ENCODE assay signal across 25 cellular contexts in genomic region chr19:32266453-32266852, GRCh38.
A peak's percentile ranks its signal among the peaks of the same experiment; 100 is the strongest.
DNase-seq lines count a peak whose midpoint lies in the region; ATAC-seq, FAIRE-seq and TF ChIP-seq lines count a peak whose summit lies in the region.
"Had no signal": no experiment of that assay in that cellular context is flagged by ENCODE, and none has a peak within 500 bp of the region (broad histone marks: within the 10 kb centered on the region; RNA-seq: fewer than 3 reads in every experiment).

No MANE protein-coding gene starts in this region.

- H3K27ac ChIP-seq in SK-N-SH (ENCODE audit: low read depth in 2 of 2, low read length in 1 of 2) (no peak overlapping the region), astrocyte (ENCODE audit: low read depth, low read length) (no peak overlapping the region), neuronal stem cell (replicated peaks; ENCODE audit: low read length) (no peak overlapping the region)
- H3K27ac ChIP-seq: 22Rv1, C4-2B, GM23248 had no signal

- no peak overlapping the region for H2BK5ac ChIP-seq in neuronal stem cell (ENCODE audit: low read length)

- H3K4me1 ChIP-seq in SK-N-SH (ENCODE audit: control insufficient read depth in 1 of 2, insufficient read depth in 2 of 2, low read depth in 1 of 2, low read length in 1 of 2) (peaks cover 0 to 3% of the 10 kb centered on the region in 2 experiments; a peak in 1 of 4 replicates), astrocyte (ENCODE audit: insufficient read depth, low read length) (no peaks in the 10 kb centered on the region), neuronal stem cell (ENCODE audit: control insufficient read depth in 2 of 2, insufficient read depth in 1 of 2, low read depth in 1 of 2, low read length in 2 of 2) (peaks cover 0 to 8% of the 10 kb centered on the region in 2 donors)
- H3K4me1 ChIP-seq: BE2C, Caco-2 had no signal

- 11% methylated on average over 5 of the region's 5 CpGs for WGBS in SK-N-SH (ENCODE audit: low lambda C conversion rate)
- no CpG with 5 or more reads among the region's 5 CpGs for WGBS in neuronal stem cell (ENCODE audit: extremely low coverage in 2 of 2, insufficient read length in 2 of 2, insufficient replicate concordance in 1 of 2), 2 donors

- TF ChIP-seq CTCF in SK-N-SH (IDR thresholded peaks at IDR 0.05) (no peak), astrocyte (IDR thresholded peaks at IDR 0.05; ENCODE audit: insufficient read depth, low read depth, low read length) (no peak)

- TF ChIP-seq EP300 in SK-N-SH (IDR thresholded peaks at IDR 0.05; ENCODE audit: borderline replicate concordance in 1 of 2, low read depth in 1 of 2, low read length in 1 of 2): no peak

- no peaks in the 10 kb centered on the region for H3K27me3 ChIP-seq in SK-N-SH (ENCODE audit: insufficient read depth)
- no peaks in the 10 kb centered on the region for H3K27me3 ChIP-seq in astrocyte (ENCODE audit: insufficient read depth, low read length)
- H3K27me3 ChIP-seq in neuronal stem cell (ENCODE audit: control insufficient read depth in 3 of 3, insufficient read depth in 3 of 3, low read depth in 1 of 3, low read length in 3 of 3): no peaks in the 10 kb centered on the region

- no peak overlapping the region for H2AFZ ChIP-seq in SK-N-SH (ENCODE audit: low read depth)
- H2AFZ ChIP-seq in astrocyte (ENCODE audit: low read depth, low read length): peak overlapping the region; percentile 1
- H2AFZ ChIP-seq in neuronal stem cell (ENCODE audit: low read length): peak overlapping the region; percentile 31
- H2AFZ ChIP-seq: GM23248 had no signal

- no peak overlapping the region for H3K23ac ChIP-seq in neuronal stem cell (ENCODE audit: low read depth, low read length, poor library complexity)

- H3K4me2 ChIP-seq in SK-N-SH (no peak overlapping the region), astrocyte (ENCODE audit: low read length) (no peak overlapping the region), neuronal stem cell (ENCODE audit: insufficient read depth, low read length, poor library complexity, severe bottlenecking) (no peak overlapping the region)

- FAIRE-seq in astrocyte (lab: Jason Lieb, UNC): no peak
- FAIRE-seq: A204.1, G401.6, GM12892, H54 had no signal

- DNase-seq in SK-N-SH: peak; percentile 71
- peak; percentile 40 for DNase-seq in MV-4-11 (lab: John Stamatoyannopoulos, UW)
- DNase-seq in astrocyte (ENCODE audit: low read depth): no peak
- no peak for DNase-seq in neuronal stem cell (ENCODE audit: low spot score)
- DNase-seq in NCI-H1092 (lab: John Stamatoyannopoulos, UW): no peak
- DNase-seq in activated gamma-delta T cell (lab: John Stamatoyannopoulos, UW): no peak
- DNase-seq: ACHN; AML-193; BE2C; Caco-2; CD4-positive, CD25-positive, alpha-beta regulatory T cell; CD8-positive, alpha-beta T cell; DMS153; DND-41; GM23248; HFFc6 had no signal

- no peak overlapping the region for H2BK120ac ChIP-seq in neuronal stem cell (ENCODE audit: low read depth, low read length)

- ATAC-seq in SK-N-SH treated with all-trans-retinoic acid at 6 μM for 48 hours (no peak), HG03159 (IDR thresholded peaks at IDR 0.05; ENCODE audit: unreplicated experiment) (no peak)
- ATAC-seq: CD8-positive, alpha-beta T cell had no signal

- no peaks in the 10 kb centered on the region for H3K9me3 Mint-ChIP-seq in astrocyte (ENCODE audit: unreplicated experiment)
- H3K9me3 Mint-ChIP-seq: CD8-positive, alpha-beta T cell had no signal

- CTCF ChIA-PET in SK-N-SH (lab: Yijun Ruan, JAX): interaction anchor here (1.9 kb wide), 1 partner anchor 42 kb away, joined by 5 read pairs; no protein-coding TSS in a partner anchor

- H3K9me2 ChIP-seq in SK-N-SH: no peaks in the 10 kb centered on the region

- no peak overlapping the region for H3K27ac Mint-ChIP-seq in astrocyte (ENCODE audit: unreplicated experiment)
- H3K27ac Mint-ChIP-seq: CD4-positive, CD25-positive, alpha-beta regulatory T cell; CD8-positive, alpha-beta T cell; HFFc6 had no signal

- H3K9ac ChIP-seq in SK-N-SH: no peak overlapping the region
- no peak overlapping the region for H3K9ac ChIP-seq in astrocyte (ENCODE audit: low read length)
- no peak overlapping the region for H3K9ac ChIP-seq in neuronal stem cell (ENCODE audit: low read depth, low read length, poor library complexity)
- H3K9ac ChIP-seq: GM23248 had no signal

- no peaks in the 10 kb centered on the region for H3F3A ChIP-seq in SK-N-SH (replicated peaks; ENCODE audit: insufficient read depth)

- H3K9me3 ChIP-seq in SK-N-SH (no peaks in the 10 kb centered on the region), astrocyte (ENCODE audit: insufficient read depth, low read depth, low read length) (no peaks in the 10 kb centered on the region), neuronal stem cell (replicated peaks in 1 of 2; ENCODE audit: control insufficient read depth in 2 of 2, insufficient read depth in 1 of 2, low read depth in 1 of 2, low read length in 2 of 2) (no peaks in the 10 kb centered on the region)
- H3K9me3 ChIP-seq: BE2C, Caco-2, HAP-1 had no signal

- POLR2A ChIA-PET in SK-N-SH (lab: Yijun Ruan, JAX): no interaction called here

- peaks cover 6% of the 10 kb centered on the region for H3K4me1 Mint-ChIP-seq in astrocyte (ENCODE audit: low read depth, unreplicated experiment)
- H3K4me1 Mint-ChIP-seq: CD4-positive, CD25-positive, alpha-beta regulatory T cell had no signal

- no peak overlapping the region for H3K18ac ChIP-seq in neuronal stem cell (ENCODE audit: low read length)

- H3K4me3 Mint-ChIP-seq in astrocyte (ENCODE audit: unreplicated experiment): no peak overlapping the region
- H3K4me3 Mint-ChIP-seq: CD4-positive, CD25-positive, alpha-beta regulatory T cell; CD8-positive, alpha-beta T cell; HFFc6 had no signal

- H3K36me3 ChIP-seq in SK-N-SH (replicated peaks in 1 of 2; ENCODE audit: control insufficient read depth in 1 of 2, insufficient read depth in 2 of 2, low read length in 1 of 2) (no peaks in the 10 kb centered on the region), astrocyte (ENCODE audit: insufficient read depth, low read length) (no peaks in the 10 kb centered on the region), neuronal stem cell (replicated peaks in 1 of 2; ENCODE audit: control insufficient read depth in 2 of 2, insufficient read depth in 2 of 2, low read length in 2 of 2) (no peaks in the 10 kb centered on the region)
- H3K36me3 ChIP-seq: BE2C, HAP-1 had no signal

- no peak overlapping the region for H2AK5ac ChIP-seq in neuronal stem cell (ENCODE audit: low read depth, low read length)

- no peaks in the 10 kb centered on the region for H3K36me3 Mint-ChIP-seq in astrocyte (ENCODE audit: low read depth, unreplicated experiment)
- H3K36me3 Mint-ChIP-seq: CD4-positive, CD25-positive, alpha-beta regulatory T cell; CD8-positive, alpha-beta T cell had no signal

- no peak overlapping the region for H4K8ac ChIP-seq in neuronal stem cell (ENCODE audit: low read depth, low read length)

- H3K27me3 Mint-ChIP-seq in astrocyte (ENCODE audit: low read depth, unreplicated experiment): peaks cover 14% of the 10 kb centered on the region

- H3K4ac ChIP-seq in neuronal stem cell (ENCODE audit: low read length): no peak overlapping the region

- H3K14ac ChIP-seq in neuronal stem cell (ENCODE audit: low read length): no peak overlapping the region

- H2BK15ac ChIP-seq in neuronal stem cell (ENCODE audit: low read length): no peak overlapping the region

- no peak overlapping the region for H4K91ac ChIP-seq in neuronal stem cell (ENCODE audit: low read depth, low read length, poor library complexity)

- no peaks in the 10 kb centered on the region for H3K79me1 ChIP-seq in neuronal stem cell (ENCODE audit: low read depth, low read length)

- H3K79me2 ChIP-seq in SK-N-SH (ENCODE audit: insufficient read depth) (no peaks in the 10 kb centered on the region), astrocyte (ENCODE audit: insufficient read depth, low read length) (no peaks in the 10 kb centered on the region)

- H4K20me1 ChIP-seq in SK-N-SH (ENCODE audit: insufficient read depth) (no peaks in the 10 kb centered on the region), astrocyte (ENCODE audit: insufficient read depth, low read length) (no peaks in the 10 kb centered on the region)

- H3K4me3 ChIP-seq in SK-N-SH (ENCODE audit: low read depth in 2 of 2, low read length in 1 of 2): no peak overlapping the region
- H3K4me3 ChIP-seq in astrocyte (ENCODE audit: insufficient read depth, low read depth, low read length): no peak overlapping the region
- no peak overlapping the region for H3K4me3 ChIP-seq in neuronal stem cell (ENCODE audit: low read length in 2 of 2)
- H3K4me3 ChIP-seq: GM23248, HAP-1 had no signal

- no peak overlapping the region for H2BK12ac ChIP-seq in neuronal stem cell (ENCODE audit: low read length)

- 0 out of 2 replicates have a peak, but pooled peaks have one; percentile 11 for TF ChIP-seq RAD21 in SK-N-SH (IDR thresholded peaks at IDR 0.05; ENCODE audit: low read length)

TF ChIP-seq in SK-N-SH, 30 proteins besides CTCF, POLR2A, EP300 and RAD21:
- TF ChIP-seq RCOR1 (IDR thresholded peaks at IDR 0.05; ENCODE audit: low read length) (no peak), GATA2 (CRISPR knock-in tag; IDR thresholded peaks at IDR 0.05) (peak; percentile 87)
TF ChIP-seq in SK-N-SH: peak in this region for 1.

TF ChIP-seq in SK-N-SH treated with all-trans-retinoic acid at 6 μM for 48 hours, 23 proteins besides CTCF, POLR2A, EP300 and RAD21 (continues in another document):
- TF ChIP-seq ZC3H10 (CRISPR knock-in tag; IDR thresholded peaks at IDR 0.05) (no peak), CSRNP3 (CRISPR knock-in tag; IDR thresholded peaks at IDR 0.05) (no peak), BACH2 (CRISPR knock-in tag; IDR thresholded peaks at IDR 0.05; ENCODE audit: borderline replicate concordance) (no peak)

Comparison
In these comparisons a context has a peak if more than half of its experiments do, and no peak if none do; other contexts are left out.
1. DNase-seq: peak in SK-N-SH (single experiment) and MV-4-11 (single experiment); none in astrocyte (single experiment), neuronal stem cell (single experiment), NCI-H1092 (single experiment) and activated gamma-delta T cell (single experiment).